ENCODE assay signal across 8 cellular contexts in the genomic region with DNA sequence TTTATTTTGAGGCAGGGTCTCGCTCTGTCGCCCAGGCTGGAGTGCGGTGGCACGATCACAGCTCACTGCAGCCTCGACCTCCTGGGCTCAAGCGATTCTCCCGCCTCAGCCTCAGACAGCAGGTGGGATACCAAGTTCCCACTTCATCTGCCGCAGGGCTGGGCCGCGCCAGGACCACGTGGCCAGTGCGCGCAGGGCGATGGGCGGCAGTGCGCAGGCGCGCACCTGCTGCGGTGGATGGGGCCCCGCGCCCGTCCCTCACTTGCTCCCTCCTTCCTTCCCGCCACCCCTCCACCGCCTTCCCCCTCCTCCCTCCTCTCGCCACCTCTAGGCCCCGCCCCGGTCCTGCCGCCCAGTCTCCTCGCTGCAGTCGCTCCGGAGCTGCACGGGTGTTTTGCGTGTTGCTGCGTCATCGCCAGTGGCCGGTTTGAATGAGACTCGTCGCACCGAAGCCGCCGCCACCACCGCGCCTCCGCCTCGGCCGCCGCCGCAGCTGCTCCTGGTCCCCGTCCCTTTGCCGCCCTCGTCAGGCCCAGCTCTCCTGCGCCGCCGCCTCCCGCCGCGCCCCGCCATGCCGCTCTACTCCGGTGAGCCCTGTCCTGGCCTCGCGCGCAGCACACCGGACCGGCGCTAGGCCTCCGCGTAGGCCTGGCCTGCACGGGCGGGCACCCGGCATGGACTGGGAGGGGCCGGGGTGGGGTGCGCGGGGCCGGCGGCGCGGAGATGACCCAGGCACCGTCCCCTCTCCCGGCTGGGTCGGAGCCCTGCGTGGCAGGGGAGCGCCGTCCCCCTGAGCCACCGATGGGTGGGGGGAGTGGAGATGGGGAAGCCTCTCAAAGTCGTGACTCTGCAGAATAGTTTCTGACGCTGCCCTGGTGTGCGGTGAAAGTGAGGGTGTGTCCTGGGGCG. TPM values are rescaled to one million over a fixed set of nuclear protein-coding genes. Genes with fewer than 3 reads are reported as not detected.
DNase-seq lines count a peak whose midpoint lies in the region; ATAC-seq and TF ChIP-seq lines count a peak whose summit lies in the region.

Gene USP14, plus strand, starts transcription at position 430 of the 909 bp plus-strand sequence. Its CDS starts 142 bp downstream, at position 572.

- H3K27ac ChIP-seq in left ventricle myocardium inferior (replicated peaks) (peak within 1 kb of the TSS; percentile 89), upper lobe of right lung (peak within 1 kb of the TSS; percentile 88)

- H3K4me3 Mint-ChIP-seq in T-helper 17 cell (peak within 1 kb of the TSS; percentile 92), progenitor cell of endocrine pancreas (ENCODE audit: low read depth) (peak within 1 kb of the TSS; percentile 91)

- H3K27me3 Mint-ChIP-seq in T-helper 17 cell (no peaks in the 10 kb centered on the region), progenitor cell of endocrine pancreas (peaks cover 22% of the 10 kb centered on the region)

- H3K36me3 ChIP-seq in left ventricle myocardium inferior (peaks cover 7% of the 10 kb centered on the region), upper lobe of right lung (no peaks in the 10 kb centered on the region)

- intact Hi-C loops in left ventricle myocardium inferior (cut with micrococcal nuclease) = no loop called here
- intact Hi-C loops in upper lobe of right lung (cut with DNase I) = no loop called here

- no peak for TF ChIP-seq CTCF in left ventricle myocardium inferior (IDR thresholded peaks at IDR 0.05; ENCODE audit: borderline replicate concordance)
- TF ChIP-seq CTCF in progenitor cell of endocrine pancreas (IDR thresholded peaks at IDR 0.05; ENCODE audit: unreplicated experiment) = no peak
- no peak for TF ChIP-seq CTCF in upper lobe of right lung (IDR thresholded peaks at IDR 0.05)

- H3K27me3 ChIP-seq in left ventricle myocardium inferior (ENCODE audit: low read depth) (no peaks in the 10 kb centered on the region), upper lobe of right lung (no peaks in the 10 kb centered on the region)

- H3K4me1 Mint-ChIP-seq in T-helper 17 cell (peaks cover 21% of the 10 kb centered on the region), progenitor cell of endocrine pancreas (ENCODE audit: low read depth) (peaks cover 6% of the 10 kb centered on the region)

- ATAC-seq in GM18502 (IDR thresholded peaks at IDR 0.05; ENCODE audit: poor library complexity, unreplicated experiment) = peak; percentile 91
- peak; percentile 87 for ATAC-seq in HG02943 (IDR thresholded peaks at IDR 0.05; ENCODE audit: low read depth, unreplicated experiment)
- ATAC-seq in T-helper 17 cell = peak; percentile 93
- peak; percentile 99 for ATAC-seq in upper lobe of right lung

- H3K36me3 Mint-ChIP-seq in T-helper 17 cell (ENCODE audit: low read depth) (no peaks in the 10 kb centered on the region), progenitor cell of endocrine pancreas (ENCODE audit: insufficient read depth) (peaks cover 2% of the 10 kb centered on the region)

- H3K4me1 ChIP-seq in left ventricle myocardium inferior (peaks cover 32% of the 10 kb centered on the region), upper lobe of right lung (peaks cover 18% of the 10 kb centered on the region)

- H3K27ac Mint-ChIP-seq in T-helper 17 cell (peak within 1 kb of the TSS; percentile 57), progenitor cell of endocrine pancreas (peak within 1 kb of the TSS; percentile 93)

- no peaks in the 10 kb centered on the region for H3K9me3 Mint-ChIP-seq in progenitor cell of endocrine pancreas (ENCODE audit: low read depth)

- H3K4me3 ChIP-seq in left ventricle myocardium inferior (peak within 1 kb of the TSS; percentile 99), upper lobe of right lung (peak within 1 kb of the TSS; percentile 89)

- DNase-seq in NCI-H187 (lab: John Stamatoyannopoulos, UW) = peak; percentile 68 to 88
- peak; percentile 91 to 96 (median 95) for DNase-seq in T-helper 17 cell
- peak; percentile 70 to 98 (median 94) for DNase-seq in amygdala (lab: John Stamatoyannopoulos, UW)
- DNase-seq in left ventricle myocardium inferior = peak; percentile 96
- peak; percentile 91 for DNase-seq in progenitor cell of endocrine pancreas (ENCODE audit: low spot score, unreplicated experiment)
- DNase-seq in upper lobe of right lung = peak; percentile 99

- no peaks in the 10 kb centered on the region for H3K9me3 ChIP-seq in T-helper 17 cell (ENCODE audit: control insufficient read depth, low read length, poor library complexity, severe bottlenecking)
- H3K9me3 ChIP-seq in left ventricle myocardium inferior (replicated peaks) = no peaks in the 10 kb centered on the region
- H3K9me3 ChIP-seq in upper lobe of right lung = no peaks in the 10 kb centered on the region

RNA-seq across cellular contexts. Expression of gene USP14, which starts in this region (rescaled TPM):
- total RNA-seq in T-helper 17 cell (10 to 100 TPM; 43.3 to 44.7 TPM), left ventricle myocardium inferior (51.0 TPM), progenitor cell of endocrine pancreas (54.2 and 59.1 TPM in 2 replicates), upper lobe of right lung (47.8 TPM)

Comparison
In these comparisons a context has a peak if more than half of its experiments do, and no peak if none do; other contexts are left out.
1. Peak in every context shown above with its lines: DNase-seq, ATAC-seq, H3K4me3 ChIP-seq and H3K27ac ChIP-seq.